ENCODE assay signal across 1 cellular context in the genomic region with DNA sequence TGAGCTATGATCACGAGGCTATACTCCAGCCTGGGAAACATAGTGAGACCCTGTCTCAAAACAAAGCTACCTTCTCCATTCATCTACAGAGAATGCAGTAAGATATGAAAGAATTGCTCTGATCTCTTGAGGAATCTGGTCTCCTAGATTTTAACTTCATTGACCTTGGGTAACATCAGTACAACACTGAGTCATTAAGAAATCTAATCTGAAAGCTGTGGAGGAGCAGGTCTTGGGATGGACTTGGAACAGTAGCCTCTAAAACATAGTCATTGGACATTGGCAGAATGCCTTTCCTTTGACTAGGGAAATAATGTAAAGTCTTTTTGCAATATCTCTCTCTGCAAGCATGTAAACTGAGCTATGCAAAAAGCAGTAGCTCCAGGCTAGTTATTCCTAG.
TF ChIP-seq lines count a peak whose summit lies in the region.

No MANE protein-coding gene starts in this region.

TF ChIP-seq in HepG2, 621 proteins besides CTCF, POLR2A, EP300 and RAD21 (continued from another document):
- no peak for TF ChIP-seq TBL1XR1 (IDR thresholded peaks at IDR 0.05; ENCODE audit: borderline replicate concordance, low read length, partially characterized antibody)
- TF ChIP-seq ZNF773 (CRISPR knock-in tag; IDR thresholded peaks at IDR 0.05; ENCODE audit: borderline replicate concordance), result no peak
- TF ChIP-seq, protein P1, sequence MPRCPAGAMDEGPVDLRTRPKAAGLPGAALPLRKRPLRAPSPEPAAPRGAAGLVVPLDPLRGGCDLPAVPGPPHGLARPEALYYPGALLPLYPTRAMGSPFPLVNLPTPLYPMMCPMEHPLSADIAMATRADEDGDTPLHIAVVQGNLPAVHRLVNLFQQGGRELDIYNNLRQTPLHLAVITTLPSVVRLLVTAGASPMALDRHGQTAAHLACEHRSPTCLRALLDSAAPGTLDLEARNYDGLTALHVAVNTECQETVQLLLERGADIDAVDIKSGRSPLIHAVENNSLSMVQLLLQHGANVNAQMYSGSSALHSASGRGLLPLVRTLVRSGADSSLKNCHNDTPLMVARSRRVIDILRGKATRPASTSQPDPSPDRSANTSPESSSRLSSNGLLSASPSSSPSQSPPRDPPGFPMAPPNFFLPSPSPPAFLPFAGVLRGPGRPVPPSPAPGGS (CRISPR knock-in tag; IDR thresholded peaks at IDR 0.05), result no peak
- TF ChIP-seq THAP11 (CRISPR knock-in tag; IDR thresholded peaks at IDR 0.05), result no peak
- TF ChIP-seq ZNF577 (CRISPR knock-in tag; IDR thresholded peaks at IDR 0.05; ENCODE audit: borderline replicate concordance, low read depth), result no peak
- no peak for TF ChIP-seq FIP1L1 (IDR thresholded peaks at IDR 0.05; ENCODE audit: borderline replicate concordance, insufficient read depth, low read depth, low read length)
- TF ChIP-seq, protein P2, sequence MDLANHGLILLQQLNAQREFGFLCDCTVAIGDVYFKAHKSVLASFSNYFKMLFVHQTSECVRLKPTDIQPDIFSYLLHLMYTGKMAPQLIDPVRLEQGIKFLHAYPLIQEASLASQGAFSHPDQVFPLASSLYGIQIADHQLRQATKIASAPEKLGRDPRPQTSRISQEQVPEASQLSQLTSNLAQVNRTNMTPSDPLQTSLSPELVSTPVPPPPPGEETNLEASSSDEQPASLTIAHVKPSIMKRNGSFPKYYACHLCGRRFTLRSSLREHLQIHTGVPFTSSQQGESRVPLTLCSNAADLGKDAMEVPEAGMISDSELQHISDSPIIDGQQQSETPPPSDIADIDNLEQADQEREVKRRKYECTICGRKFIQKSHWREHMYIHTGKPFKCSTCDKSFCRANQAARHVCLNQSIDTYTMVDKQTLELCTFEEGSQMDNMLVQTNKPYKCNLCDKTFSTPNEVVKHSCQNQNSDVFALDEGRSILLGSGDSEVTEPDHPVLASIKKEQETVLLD (CRISPR knock-in tag; IDR thresholded peaks at IDR 0.05; ENCODE audit: low read depth), result no peak
- TF ChIP-seq PAF1 (CRISPR knock-in tag; IDR thresholded peaks at IDR 0.05), result no peak
- TF ChIP-seq, protein P3, sequence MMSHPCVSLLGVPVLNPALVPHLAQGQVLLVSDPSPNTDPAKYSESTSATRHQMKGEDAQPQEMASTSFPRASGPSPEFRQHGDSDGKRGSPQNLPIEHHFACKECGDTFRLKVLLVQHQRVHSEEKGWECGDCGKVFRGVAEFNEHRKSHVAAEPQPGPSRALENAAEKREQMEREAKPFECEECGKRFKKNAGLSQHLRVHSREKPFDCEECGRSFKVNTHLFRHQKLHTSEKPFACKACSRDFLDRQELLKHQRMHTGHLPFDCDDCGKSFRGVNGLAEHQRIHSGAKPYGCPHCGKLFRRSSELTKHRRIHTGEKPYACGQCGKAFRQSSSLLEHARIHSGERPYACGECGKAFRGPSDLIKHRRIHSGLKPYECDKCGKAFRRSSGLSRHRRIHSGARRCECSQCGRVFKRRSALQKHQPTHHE (CRISPR knock-in tag; IDR thresholded peaks at IDR 0.05; ENCODE audit: borderline replicate concordance), result no peak
- TF ChIP-seq CENPX (CRISPR knock-in tag; IDR thresholded peaks at IDR 0.05), result no peak
